17 cellular contexts compared by ENCODE assay signal in the genomic region with DNA sequence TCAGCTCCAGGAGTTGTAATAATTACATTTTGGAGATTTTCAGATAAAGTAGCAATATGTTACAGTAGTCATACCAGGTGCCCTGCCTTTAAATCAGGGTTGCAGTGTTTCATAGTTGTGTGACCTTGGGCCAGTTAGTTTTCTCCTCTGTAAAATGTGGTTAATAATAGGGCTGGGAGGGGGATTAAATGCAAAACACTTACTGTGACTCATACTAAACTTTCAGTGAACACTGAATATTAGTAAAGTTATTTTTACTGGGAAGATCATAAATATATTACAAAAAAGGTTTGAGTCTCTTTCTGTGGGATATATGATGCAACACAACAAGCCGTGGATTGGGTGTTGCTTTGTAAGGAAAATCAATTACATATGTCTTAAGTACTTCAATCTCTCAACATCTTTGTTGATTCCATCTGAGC. TPM values are rescaled to one million over a fixed set of nuclear protein-coding genes. Genes with fewer than 3 reads are reported as not detected.
DNase-seq lines count a peak whose midpoint lies in the region; ATAC-seq and TF ChIP-seq lines count a peak whose summit lies in the region.
"Had no signal": no experiment of that assay in that cellular context is flagged by ENCODE, and none has a peak within 500 bp of the region (broad histone marks: within the 10 kb centered on the region; RNA-seq: fewer than 3 reads in every experiment).

No MANE protein-coding gene starts in this region.

- intact Hi-C loops in Caco-2 (cut with micrococcal nuclease; ENCODE audit: unreplicated experiment): no loop called here

- H3K4me1 ChIP-seq in adipocyte (ENCODE audit: control insufficient read depth, insufficient read depth, low read length) (peaks cover 33% of the 10 kb centered on the region), Caco-2 (peaks cover 9% of the 10 kb centered on the region)
- H3K4me1 ChIP-seq: pancreas had no signal

- peaks cover 10% of the 10 kb centered on the region for H3K4me1 Mint-ChIP-seq in Caco-2 (ENCODE audit: low read depth, unreplicated experiment)

- no peaks in the 10 kb centered on the region for H3K27me3 Mint-ChIP-seq in Caco-2 (ENCODE audit: insufficient read depth, unreplicated experiment)
- H3K27me3 Mint-ChIP-seq: activated CD8-positive, alpha-beta T cell treated with anti-CD3 and anti-CD28 coated beads for 36 hours; B cell; naive B cell had no signal

- H3K27ac Mint-ChIP-seq in Caco-2 (ENCODE audit: unreplicated experiment): no peak overlapping the region
- H3K27ac Mint-ChIP-seq: activated CD8-positive, alpha-beta T cell treated with anti-CD3 and anti-CD28 coated beads for 36 hours; B cell; T-helper 1 cell treated with Interleukin-12 subunit alpha and Interleukin-12 subunit beta and Interleukin-4 antibody, amounts not matched to agents 30 μg/mL and 1 μg/mL, for 36 hours had no signal

- peak overlapping the region; percentile 44 for H3K9ac ChIP-seq in adipocyte (ENCODE audit: low read length)

- H3K36me3 Mint-ChIP-seq in Caco-2 (ENCODE audit: insufficient read depth, unreplicated experiment): peaks cover 56% of the 10 kb centered on the region

- H3K27me3 ChIP-seq in adipocyte (replicated peaks; ENCODE audit: control insufficient read depth, insufficient read depth, low read length) (no peaks in the 10 kb centered on the region), Caco-2 (replicated peaks; ENCODE audit: control insufficient read depth, insufficient read depth, low read length) (no peaks in the 10 kb centered on the region)
- H3K27me3 ChIP-seq: heart right ventricle, pancreas, sigmoid colon had no signal

- CTCF ChIA-PET in Caco-2 (lab: Charles Lee): interaction anchor here (0.6 kb wide), 1 partner anchor 215 kb away, joined by 3 read pairs; no protein-coding TSS in a partner anchor

- no peak for TF ChIP-seq CTCF in AG09319 (IDR thresholded peaks at IDR 0.05; ENCODE audit: low read depth, low read length)
- TF ChIP-seq CTCF in Caco-2 (IDR thresholded peaks at IDR 0.05; ENCODE audit: insufficient read depth in 1 of 2, low read depth in 1 of 2, low read length in 1 of 2, severe bottlenecking in 1 of 2, unreplicated experiment in 1 of 2): no peak

- POLR2A ChIA-PET in Caco-2 (lab: Charles Lee): no interaction called here

- no peaks in the 10 kb centered on the region for H3K9me3 Mint-ChIP-seq in Caco-2 (ENCODE audit: unreplicated experiment)
- H3K9me3 Mint-ChIP-seq: activated CD8-positive, alpha-beta T cell treated with anti-CD3 and anti-CD28 coated beads for 36 hours; naive B cell; T-helper 1 cell treated with Interleukin-12 subunit alpha and Interleukin-12 subunit beta and Interleukin-4 antibody, amounts not matched to agents 30 μg/mL and 1 μg/mL, for 36 hours had no signal

- peaks cover 34% of the 10 kb centered on the region for H3K36me3 ChIP-seq in adipocyte (ENCODE audit: control insufficient read depth, insufficient read depth, low read length, severe bottlenecking)
- peaks cover 4% of the 10 kb centered on the region for H3K36me3 ChIP-seq in Caco-2 (ENCODE audit: control insufficient read depth, insufficient read depth, low read length)

- H3K4me3 ChIP-seq in adipocyte (ENCODE audit: low read length) (no peak overlapping the region), Caco-2 (ENCODE audit: low read depth, low read length) (no peak overlapping the region)
- H3K4me3 ChIP-seq: heart right ventricle, pancreas, sigmoid colon had no signal

- no peak overlapping the region for H3K4me3 Mint-ChIP-seq in Caco-2 (ENCODE audit: unreplicated experiment)
- H3K4me3 Mint-ChIP-seq: activated CD8-positive, alpha-beta T cell treated with anti-CD3 and anti-CD28 coated beads for 36 hours; B cell; naive B cell; T-helper 1 cell treated with Interleukin-12 subunit alpha and Interleukin-12 subunit beta and Interleukin-4 antibody, amounts not matched to agents 30 μg/mL and 1 μg/mL, for 36 hours had no signal

- DNase-seq in AG09319 (ENCODE audit: extremely low read depth, low read depth) (peak; percentile 61), adipocyte (ENCODE audit: low read depth) (peak; percentile 77), iris pigment epithelial cell (ENCODE audit: low read depth) (peak; percentile 89), NCI-H748 treated with DMSO at 0.1 percent for 48 hours (lab: John Stamatoyannopoulos, UW) (no peak), Caco-2 (no peak)
- DNase-seq: activated CD8-positive, alpha-beta T cell treated with anti-CD3 and anti-CD28 coated beads for 36 hours; activated T-cell treated with anti-CD3 and anti-CD28 coated beads, Interleukin-2, amount 50 U/mL, for 48 hours; GF-D8; heart right ventricle; naive B cell; NCI-H187; pancreas; sigmoid colon had no signal

- ATAC-seq in GM18868 (IDR thresholded peaks at IDR 0.05; ENCODE audit: unreplicated experiment) (peak; percentile 56), GM18519 (IDR thresholded peaks at IDR 0.05; ENCODE audit: low FRiP score, unreplicated experiment) (no peak)
- ATAC-seq: activated CD8-positive, alpha-beta T cell treated with anti-CD3 and anti-CD28 coated beads for 36 hours; heart right ventricle; pancreas had no signal

- H3K9me3 ChIP-seq in adipocyte (ENCODE audit: control insufficient read depth, low read length): no peaks in the 10 kb centered on the region
- H3K9me3 ChIP-seq in Caco-2: no peaks in the 10 kb centered on the region
- H3K9me3 ChIP-seq: heart right ventricle, pancreas, sigmoid colon had no signal

- no TSS peak for BruUV-seq in Caco-2 (replicated peaks; lab: Mats Ljungman, UMichigan)

RNA-seq across cellular contexts. Expression of gene EBLN2, which starts 1.1 kb away (rescaled TPM):
- total RNA-seq in Caco-2 (2022): 5.6 and 6.9 TPM in 2 replicates

Comparison
In these comparisons a context has a peak if more than half of its experiments do, and no peak if none do; other contexts are left out.
1. DNase-seq: peak in AG09319 (single experiment), adipocyte (single experiment) and iris pigment epithelial cell (single experiment); none in NCI-H748 treated with DMSO at 0.1 percent for 48 hours (single experiment) and Caco-2 (0 of 2).